In the genomic region with DNA sequence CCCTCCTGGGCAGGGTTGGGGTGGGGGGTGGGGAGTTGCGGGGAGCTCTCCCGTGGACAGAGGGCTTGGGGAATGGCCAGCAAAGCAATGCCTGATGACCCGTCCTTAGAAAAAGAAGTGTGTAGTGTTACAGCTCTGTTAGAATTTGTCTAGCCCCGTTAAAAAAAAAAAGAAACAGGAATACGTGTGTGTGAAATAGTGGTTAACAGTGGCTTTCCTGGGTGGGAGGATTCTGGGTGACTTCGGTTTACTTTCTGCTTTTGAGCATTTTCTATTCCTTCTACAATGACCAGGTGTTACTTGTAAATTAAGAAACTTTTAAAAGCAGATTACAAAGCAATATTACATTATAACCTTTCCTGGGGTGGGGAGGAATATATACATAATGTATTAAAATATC, we compare ENCODE assay signal across 1 cellular context.
A peak's percentile ranks its signal among the peaks of the same experiment; 100 is the strongest.
TF ChIP-seq lines count a peak whose summit lies in the region.

No MANE protein-coding gene starts in this region.

TF ChIP-seq in GM12878, 131 proteins besides CTCF, POLR2A, EP300 and RAD21:
- TF ChIP-seq RBBP5 (conservative IDR thresholded peaks at IDR 0.05) (no peak), ZNF384 (IDR thresholded peaks at IDR 0.05; ENCODE audit: borderline replicate concordance, low read depth, low read length) (peak; percentile 41; the same call in 1 of the 2 replicates), ASH2L (IDR thresholded peaks at IDR 0.05; ENCODE audit: borderline replicate concordance, low read depth) (no peak), MTA3 (IDR thresholded peaks at IDR 0.05; ENCODE audit: borderline replicate concordance, low read length) (no peak), ZBTB40 (IDR thresholded peaks at IDR 0.05; ENCODE audit: borderline replicate concordance) (no peak), SMAD1 (IDR thresholded peaks at IDR 0.05; ENCODE audit: low read depth, partially characterized antibody) (no peak), ZBTB33 (IDR thresholded peaks at IDR 0.05) (no peak)
